In the genomic region with DNA sequence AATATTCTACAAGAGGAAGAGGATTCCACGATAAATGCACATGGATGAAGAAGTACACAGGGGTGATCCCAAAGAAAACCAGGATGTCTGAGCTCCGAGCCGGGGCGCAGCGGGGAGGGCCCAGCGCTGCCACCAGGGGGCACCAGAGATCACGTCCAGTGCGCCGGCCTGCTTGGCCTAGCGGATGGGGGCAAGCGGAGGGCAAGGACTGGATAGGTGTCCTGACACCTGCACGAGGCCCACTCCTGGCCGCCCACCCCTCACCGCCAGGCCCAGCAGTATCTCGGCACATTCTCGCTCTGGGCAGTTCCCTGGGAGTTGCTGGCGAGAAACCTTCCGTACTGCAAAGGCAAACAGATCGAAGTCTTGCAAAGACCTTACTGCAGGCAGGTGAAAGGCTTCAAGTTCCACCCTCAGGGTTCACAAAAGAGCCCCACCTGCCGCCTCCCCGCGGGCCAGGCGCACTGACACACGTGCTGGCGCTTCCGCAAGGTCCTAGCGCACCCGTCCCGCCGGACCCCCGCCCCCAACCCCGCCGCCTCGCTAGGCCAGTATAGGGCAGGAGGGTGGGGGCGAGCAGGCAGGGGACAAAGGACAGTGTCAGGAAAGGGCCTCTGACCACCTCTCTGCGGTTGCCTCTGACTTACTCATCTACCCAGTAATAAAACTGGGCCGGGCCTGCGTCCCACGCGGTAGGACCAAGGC, we compare ENCODE assay signal across 7 cellular contexts. TPM values are rescaled to one million over a fixed set of nuclear protein-coding genes. Genes with fewer than 3 reads are reported as not detected.
A peak's percentile ranks its signal among the peaks of the same experiment; 100 is the strongest.
DNase-seq lines count a peak whose midpoint lies in the region; ATAC-seq and TF ChIP-seq lines count a peak whose summit lies in the region.

No MANE protein-coding gene starts in this region.

- H3K4me1 ChIP-seq in liver (ENCODE audit: control insufficient read depth in 4 of 4, insufficient read depth in 4 of 4, low read length in 3 of 4): peaks cover 6 to 23% (median 15%) of the 10 kb centered on the region in 4 donors

- no peak overlapping the region for H3K9ac ChIP-seq in liver (ENCODE audit: low read depth in 1 of 2, low read length in 2 of 2)

- peak; percentile 87 for DNase-seq in NCI-H146 (lab: John Stamatoyannopoulos, UW)
- peak; percentile 77 for DNase-seq in activated CD4-positive, alpha-beta T cell treated with anti-CD3 and anti-CD28 coated beads for 48 hours
- DNase-seq in coronary artery (ENCODE audit: low spot score): no peak
- peak; percentile 28 to 61 (median 45) for DNase-seq in stimulated activated CD4-positive, alpha-beta T cell treated with anti-CD3 and anti-CD28 coated beads, TNF-alpha, amount 100 ng/mL, for 4 hours (ENCODE audit: low read depth in 3 of 3)

- no peak overlapping the region for H3K4me3 ChIP-seq in GM12875 (ENCODE audit: low read depth, low read length)
- H3K4me3 ChIP-seq in coronary artery: peak overlapping the region; percentile 8
- H3K4me3 ChIP-seq in liver (ENCODE audit: low read depth in 1 of 3, low read length in 3 of 3): no peak overlapping the region

- 9% methylated on average over 40 of the region's 40 CpGs for WGBS in liver

- H3K9me3 ChIP-seq in liver (ENCODE audit: control insufficient read depth in 4 of 4, low read length in 3 of 4): no peaks in the 10 kb centered on the region

- H3K27me3 ChIP-seq in liver (ENCODE audit: control insufficient read depth in 4 of 4, insufficient read depth in 4 of 4, low read length in 3 of 4): peaks cover 0 to 8% (median 2%) of the 10 kb centered on the region in 4 donors

- no peaks in the 10 kb centered on the region for H3K36me3 ChIP-seq in liver (ENCODE audit: control insufficient read depth in 4 of 4, insufficient read depth in 3 of 4, low read depth in 1 of 4, low read length in 3 of 4)

- peak; percentile 97 for TF ChIP-seq CTCF in GM12875 (IDR thresholded peaks at IDR 0.05; ENCODE audit: borderline replicate concordance, insufficient read depth, low read depth, low read length)
- TF ChIP-seq CTCF in coronary artery (IDR thresholded peaks at IDR 0.05): peak; percentile 97
- TF ChIP-seq CTCF in liver (IDR thresholded peaks at IDR 0.05; ENCODE audit: low read depth, low read length, missing input control): peak; percentile 94

- peak; percentile 85 to 91 for TF ChIP-seq RAD21 in liver (IDR thresholded peaks at IDR 0.05)

- no peak for ATAC-seq in GM21576 (IDR thresholded peaks at IDR 0.05; ENCODE audit: unreplicated experiment)

- H3K27ac ChIP-seq in coronary artery: no peak overlapping the region
- H3K27ac ChIP-seq in liver (ENCODE audit: low read depth in 1 of 2, low read length in 2 of 2): no peak overlapping the region

TF ChIP-seq in liver, 16 proteins besides CTCF, POLR2A, EP300 and RAD21:
- TF ChIP-seq RXRA (IDR thresholded peaks at IDR 0.05) (peak; percentile 6 to 8), NR2F2 (IDR thresholded peaks at IDR 0.05) (no peak)

RNA-seq across cellular contexts. Expression of a gene that starts 3.3 kb away (rescaled TPM):
- total RNA-seq in liver: not detected
- not detected for polyA plus RNA-seq in liver

RNA-seq across cellular contexts. Expression of a gene that starts 28.1 kb away (rescaled TPM):
- total RNA-seq in liver: 10 to 100 TPM; 10.6 to 13.3 TPM
- 1 to 10 TPM; 2.1 to 4.7 TPM for polyA plus RNA-seq in liver

RNA-seq across cellular contexts. Expression of a gene that starts 40.7 kb away (rescaled TPM):
- under 1 TPM; 0.05 to 0.08 TPM for total RNA-seq in liver
- under 1 TPM; 0.13 to 0.17 TPM for polyA plus RNA-seq in liver

RNA-seq across cellular contexts. Expression of a gene that starts 43.9 kb away (rescaled TPM):
- total RNA-seq in liver: 1 to 10 TPM; 4.8 to 5.7 TPM
- 1 to 10 TPM; 3.3 to 4.0 TPM for polyA plus RNA-seq in liver
